Comparison of ENCODE assay signal across 16 cellular contexts in genomic region chr7:143396182-143396581, GRCh38. TPM values are rescaled to one million over a fixed set of nuclear protein-coding genes. Genes with fewer than 3 reads are reported as not detected.
"Had no signal": no experiment of that assay in that cellular context is flagged by ENCODE, and none has a peak within 500 bp of the region (broad histone marks: within the 10 kb centered on the region; RNA-seq: fewer than 3 reads in every experiment).

No MANE protein-coding gene starts in this region.

- H3K27ac Mint-ChIP-seq: activated T-cell treated with anti-CD3 and anti-CD28 coated beads, Interleukin-2, amount 50 U/mL, for 72 hours; natural killer cell; WTC11 had no signal

- H3K27ac ChIP-seq: foreskin keratinocyte had no signal

- FAIRE-seq: small intestine had no signal

- DNase-seq: activated CD4-positive, alpha-beta T cell treated with anti-CD3 and anti-CD28 coated beads for 4 hours; activated CD8-positive, alpha-beta T cell treated with anti-CD3 and anti-CD28 coated beads for 36 hours; activated T-cell treated with anti-CD3 and anti-CD28 coated beads, Interleukin-2, amount 50 U/mL, for 72 hours; aorta; cerebellar nuclear complex; effector CD8-positive, alpha-beta T cell; foreskin keratinocyte; immature natural killer cell; mammary epithelial cell; natural killer cell; stimulated activated naive CD8-positive, alpha-beta T cell treated with anti-CD3 and anti-CD28 coated beads, Interleukin-15, Interleukin-2, amounts not matched to agents 100 U/mL and 50 U/mL, for 24 hours; T-helper 17 cell had no signal

- H3K9me3 ChIP-seq: mucosa of descending colon, neutrophil had no signal

- H3K27me3 ChIP-seq: foreskin keratinocyte, neutrophil had no signal

- H3K4me1 ChIP-seq: foreskin keratinocyte had no signal

- H3K4me3 Mint-ChIP-seq: activated CD8-positive, alpha-beta T cell treated with anti-CD3 and anti-CD28 coated beads for 36 hours; activated T-cell treated with anti-CD3 and anti-CD28 coated beads, Interleukin-2, amount 50 U/mL, for 72 hours; immature natural killer cell; natural killer cell; T-helper 17 cell; WTC11 had no signal

- H3K4me3 ChIP-seq: mucosa of descending colon had no signal

- H3K36me3 Mint-ChIP-seq: natural killer cell had no signal

- H3K27me3 Mint-ChIP-seq: activated CD8-positive, alpha-beta T cell treated with anti-CD3 and anti-CD28 coated beads for 36 hours; T-helper 17 cell had no signal

- H3K9me3 Mint-ChIP-seq: activated CD8-positive, alpha-beta T cell treated with anti-CD3 and anti-CD28 coated beads for 36 hours; activated T-cell treated with anti-CD3 and anti-CD28 coated beads, Interleukin-2, amount 50 U/mL, for 72 hours; immature natural killer cell; natural killer cell; WTC11 had no signal

- ATAC-seq: activated T-cell treated with anti-CD3 and anti-CD28 coated beads, Interleukin-2, amount 50 U/mL, for 72 hours; foreskin keratinocyte; stimulated activated naive CD8-positive, alpha-beta T cell treated with anti-CD3 and anti-CD28 coated beads, Interleukin-15, Interleukin-2, amounts not matched to agents 100 U/mL and 50 U/mL, for 24 hours; T-helper 17 cell had no signal

- H3K4me1 Mint-ChIP-seq: WTC11 had no signal

RNA-seq across cellular contexts. Expression of gene TAS2R60, which starts 47.1 kb away (rescaled TPM):
- total RNA-seq: activated CD8-positive, alpha-beta T cell treated with anti-CD3 and anti-CD28 coated beads for 36 hours; activated T-cell treated with anti-CD3 and anti-CD28 coated beads, Interleukin-2, amount 50 U/mL, for 72 hours; foreskin keratinocyte had no signal
- polyA plus RNA-seq: aorta, foreskin keratinocyte, immature natural killer cell, mammary epithelial cell, small intestine had no signal
